In the genomic region with DNA sequence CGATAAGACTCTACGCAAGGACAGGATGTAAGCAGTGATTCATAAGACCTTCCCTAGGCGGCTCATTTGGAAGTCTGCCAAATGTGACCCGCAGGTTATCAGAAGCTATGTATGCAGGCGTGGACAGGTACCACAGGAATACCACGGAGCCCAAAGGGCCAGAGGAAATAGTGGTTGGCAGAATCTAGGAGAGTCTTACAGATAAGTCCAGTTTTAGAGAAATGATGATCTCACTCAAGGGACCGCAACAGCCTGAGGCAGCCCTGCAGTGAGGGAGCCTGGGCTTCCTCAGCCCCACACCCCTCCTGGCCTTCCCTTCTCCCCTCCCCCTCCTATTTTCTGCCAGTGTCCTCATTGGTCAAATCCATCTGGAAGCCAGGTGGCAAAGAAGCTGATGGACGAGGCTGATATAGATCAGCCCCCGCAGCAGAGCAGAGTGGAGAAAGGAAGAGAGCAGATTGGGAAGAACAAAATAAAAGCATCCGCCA, we compare ENCODE assay signal across 2 cellular contexts.
TF ChIP-seq lines count a peak whose summit lies in the region.

No MANE protein-coding gene starts in this region.

TF ChIP-seq in GM23338, 12 proteins besides CTCF, POLR2A, EP300 and RAD21 (continued from another document):
- no peak for TF ChIP-seq POLR2AphosphoS5 (IDR thresholded peaks at IDR 0.05; ENCODE audit: low read depth)
- TF ChIP-seq EZH2 (IDR thresholded peaks at IDR 0.05; ENCODE audit: low read depth, unreplicated experiment) = no peak
- TF ChIP-seq CREB1 (CRISPR knock-in tag; IDR thresholded peaks at IDR 0.05; ENCODE audit: low read depth) = no peak
- TF ChIP-seq, protein P1, sequence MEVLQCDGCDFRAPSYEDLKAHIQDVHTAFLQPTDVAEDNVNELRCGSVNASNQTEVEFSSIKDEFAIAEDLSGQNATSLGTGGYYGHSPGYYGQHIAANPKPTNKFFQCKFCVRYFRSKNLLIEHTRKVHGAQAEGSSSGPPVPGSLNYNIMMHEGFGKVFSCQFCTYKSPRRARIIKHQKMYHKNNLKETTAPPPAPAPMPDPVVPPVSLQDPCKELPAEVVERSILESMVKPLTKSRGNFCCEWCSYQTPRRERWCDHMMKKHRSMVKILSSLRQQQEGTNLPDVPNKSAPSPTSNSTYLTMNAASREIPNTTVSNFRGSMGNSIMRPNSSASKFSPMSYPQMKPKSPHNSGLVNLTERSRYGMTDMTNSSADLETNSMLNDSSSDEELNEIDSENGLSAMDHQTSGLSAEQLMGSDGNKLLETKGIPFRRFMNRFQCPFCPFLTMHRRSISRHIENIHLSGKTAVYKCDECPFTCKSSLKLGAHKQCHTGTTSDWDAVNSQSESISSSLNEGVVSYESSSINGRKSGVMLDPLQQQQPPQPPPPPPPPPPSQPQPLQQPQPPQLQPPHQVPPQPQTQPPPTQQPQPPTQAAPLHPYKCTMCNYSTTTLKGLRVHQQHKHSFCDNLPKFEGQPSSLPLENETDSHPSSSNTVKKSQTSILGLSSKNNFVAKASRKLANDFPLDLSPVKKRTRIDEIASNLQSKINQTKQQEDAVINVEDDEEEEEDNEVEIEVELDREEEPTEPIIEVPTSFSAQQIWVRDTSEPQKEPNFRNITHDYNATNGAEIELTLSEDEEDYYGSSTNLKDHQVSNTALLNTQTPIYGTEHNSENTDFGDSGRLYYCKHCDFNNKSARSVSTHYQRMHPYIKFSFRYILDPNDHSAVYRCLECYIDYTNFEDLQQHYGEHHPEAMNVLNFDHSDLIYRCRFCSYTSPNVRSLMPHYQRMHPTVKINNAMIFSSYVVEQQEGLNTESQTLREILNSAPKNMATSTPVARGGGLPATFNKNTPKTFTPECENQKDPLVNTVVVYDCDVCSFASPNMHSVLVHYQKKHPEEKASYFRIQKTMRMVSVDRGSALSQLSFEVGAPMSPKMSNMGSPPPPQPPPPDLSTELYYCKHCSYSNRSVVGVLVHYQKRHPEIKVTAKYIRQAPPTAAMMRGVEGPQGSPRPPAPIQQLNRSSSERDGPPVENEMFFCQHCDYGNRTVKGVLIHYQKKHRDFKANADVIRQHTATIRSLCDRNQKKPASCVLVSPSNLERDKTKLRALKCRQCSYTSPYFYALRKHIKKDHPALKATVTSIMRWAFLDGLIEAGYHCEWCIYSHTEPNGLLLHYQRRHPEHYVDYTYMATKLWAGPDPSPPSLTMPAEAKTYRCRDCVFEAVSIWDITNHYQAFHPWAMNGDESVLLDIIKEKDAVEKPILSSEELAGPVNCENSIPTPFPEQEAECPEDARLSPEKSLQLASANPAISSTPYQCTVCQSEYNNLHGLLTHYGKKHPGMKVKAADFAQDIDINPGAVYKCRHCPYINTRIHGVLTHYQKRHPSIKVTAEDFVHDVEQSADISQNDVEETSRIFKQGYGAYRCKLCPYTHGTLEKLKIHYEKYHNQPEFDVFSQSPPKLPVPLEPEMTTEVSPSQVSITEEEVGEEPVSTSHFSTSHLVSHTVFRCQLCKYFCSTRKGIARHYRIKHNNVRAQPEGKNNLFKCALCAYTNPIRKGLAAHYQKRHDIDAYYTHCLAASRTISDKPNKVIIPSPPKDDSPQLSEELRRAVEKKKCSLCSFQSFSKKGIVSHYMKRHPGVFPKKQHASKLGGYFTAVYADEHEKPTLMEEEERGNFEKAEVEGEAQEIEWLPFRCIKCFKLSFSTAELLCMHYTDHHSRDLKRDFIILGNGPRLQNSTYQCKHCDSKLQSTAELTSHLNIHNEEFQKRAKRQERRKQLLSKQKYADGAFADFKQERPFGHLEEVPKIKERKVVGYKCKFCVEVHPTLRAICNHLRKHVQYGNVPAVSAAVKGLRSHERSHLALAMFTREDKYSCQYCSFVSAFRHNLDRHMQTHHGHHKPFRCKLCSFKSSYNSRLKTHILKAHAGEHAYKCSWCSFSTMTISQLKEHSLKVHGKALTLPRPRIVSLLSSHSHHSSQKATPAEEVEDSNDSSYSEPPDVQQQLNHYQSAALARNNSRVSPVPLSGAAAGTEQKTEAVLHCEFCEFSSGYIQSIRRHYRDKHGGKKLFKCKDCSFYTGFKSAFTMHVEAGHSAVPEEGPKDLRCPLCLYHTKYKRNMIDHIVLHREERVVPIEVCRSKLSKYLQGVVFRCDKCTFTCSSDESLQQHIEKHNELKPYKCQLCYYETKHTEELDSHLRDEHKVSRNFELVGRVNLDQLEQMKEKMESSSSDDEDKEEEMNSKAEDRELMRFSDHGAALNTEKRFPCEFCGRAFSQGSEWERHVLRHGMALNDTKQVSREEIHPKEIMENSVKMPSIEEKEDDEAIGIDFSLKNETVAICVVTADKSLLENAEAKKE (CRISPR knock-in tag; IDR thresholded peaks at IDR 0.05) = no peak
- TF ChIP-seq NANOG (IDR thresholded peaks at IDR 0.05; ENCODE audit: borderline replicate concordance) = no peak
- no peak for TF ChIP-seq ZNF331 (CRISPR knock-in tag; IDR thresholded peaks at IDR 0.05; ENCODE audit: low read depth)
- TF ChIP-seq, protein P2, sequence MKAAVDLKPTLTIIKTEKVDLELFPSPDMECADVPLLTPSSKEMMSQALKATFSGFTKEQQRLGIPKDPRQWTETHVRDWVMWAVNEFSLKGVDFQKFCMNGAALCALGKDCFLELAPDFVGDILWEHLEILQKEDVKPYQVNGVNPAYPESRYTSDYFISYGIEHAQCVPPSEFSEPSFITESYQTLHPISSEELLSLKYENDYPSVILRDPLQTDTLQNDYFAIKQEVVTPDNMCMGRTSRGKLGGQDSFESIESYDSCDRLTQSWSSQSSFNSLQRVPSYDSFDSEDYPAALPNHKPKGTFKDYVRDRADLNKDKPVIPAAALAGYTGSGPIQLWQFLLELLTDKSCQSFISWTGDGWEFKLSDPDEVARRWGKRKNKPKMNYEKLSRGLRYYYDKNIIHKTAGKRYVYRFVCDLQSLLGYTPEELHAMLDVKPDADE (IDR thresholded peaks at IDR 0.05) = no peak
- TF ChIP-seq JUNB (IDR thresholded peaks at IDR 0.05; ENCODE audit: unreplicated experiment) = no peak
TF ChIP-seq in GM23338: peak in this region for 0.

TF ChIP-seq in WTC11, 78 proteins besides CTCF, POLR2A, EP300 and RAD21 (continued from another document):
- TF ChIP-seq, protein P3, sequence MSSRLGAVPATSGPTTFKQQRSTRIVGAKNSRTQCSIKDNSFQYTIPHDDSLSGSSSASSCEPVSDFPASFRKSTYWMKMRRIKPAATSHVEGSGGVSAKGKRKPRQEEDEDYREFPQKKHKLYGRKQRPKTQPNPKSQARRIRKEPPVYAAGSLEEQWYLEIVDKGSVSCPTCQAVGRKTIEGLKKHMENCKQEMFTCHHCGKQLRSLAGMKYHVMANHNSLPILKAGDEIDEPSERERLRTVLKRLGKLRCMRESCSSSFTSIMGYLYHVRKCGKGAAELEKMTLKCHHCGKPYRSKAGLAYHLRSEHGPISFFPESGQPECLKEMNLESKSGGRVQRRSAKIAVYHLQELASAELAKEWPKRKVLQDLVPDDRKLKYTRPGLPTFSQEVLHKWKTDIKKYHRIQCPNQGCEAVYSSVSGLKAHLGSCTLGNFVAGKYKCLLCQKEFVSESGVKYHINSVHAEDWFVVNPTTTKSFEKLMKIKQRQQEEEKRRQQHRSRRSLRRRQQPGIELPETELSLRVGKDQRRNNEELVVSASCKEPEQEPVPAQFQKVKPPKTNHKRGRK (CRISPR knock-in tag; IDR thresholded peaks at IDR 0.05; ENCODE audit: borderline replicate concordance) = no peak
- TF ChIP-seq HMGA2 (CRISPR knock-in tag; IDR thresholded peaks at IDR 0.05) (no peak), SOX15 (CRISPR knock-in tag; IDR thresholded peaks at IDR 0.05) (no peak), NR1H2 (CRISPR knock-in tag; IDR thresholded peaks at IDR 0.05) (no peak), ESRRA (CRISPR knock-in tag; IDR thresholded peaks at IDR 0.05; ENCODE audit: borderline replicate concordance) (no peak), NR2C2 (CRISPR knock-in tag; IDR thresholded peaks at IDR 0.05) (no peak)
- TF ChIP-seq, protein P4, sequence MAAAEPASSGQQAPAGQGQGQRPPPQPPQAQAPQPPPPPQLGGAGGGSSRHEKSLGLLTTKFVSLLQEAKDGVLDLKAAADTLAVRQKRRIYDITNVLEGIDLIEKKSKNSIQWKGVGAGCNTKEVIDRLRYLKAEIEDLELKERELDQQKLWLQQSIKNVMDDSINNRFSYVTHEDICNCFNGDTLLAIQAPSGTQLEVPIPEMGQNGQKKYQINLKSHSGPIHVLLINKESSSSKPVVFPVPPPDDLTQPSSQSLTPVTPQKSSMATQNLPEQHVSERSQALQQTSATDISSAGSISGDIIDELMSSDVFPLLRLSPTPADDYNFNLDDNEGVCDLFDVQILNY (CRISPR knock-in tag; IDR thresholded peaks at IDR 0.05) = no peak
